1 cellular context compared by ENCODE assay signal in genomic region chr9:69970001-69970531, GRCh38.
TF ChIP-seq lines count a peak whose summit lies in the region.

No MANE protein-coding gene starts in this region.

TF ChIP-seq in IMR-90, 13 proteins besides CTCF, POLR2A, EP300 and RAD21:
- TF ChIP-seq USF2 (IDR thresholded peaks at IDR 0.05; ENCODE audit: low read depth, low read length) (no peak), RFX5 (IDR thresholded peaks at IDR 0.05; ENCODE audit: low read depth, low read length) (no peak)
